In genomic region chr6:134495203-134495892, GRCh38 we compare ENCODE assay signal across 14 cellular contexts.
A peak's percentile ranks its signal among the peaks of the same experiment; 100 is the strongest.
DNase-seq lines count a peak whose midpoint lies in the region; ATAC-seq and TF ChIP-seq lines count a peak whose summit lies in the region.
"Had no signal": no experiment of that assay in that cellular context is flagged by ENCODE, and none has a peak within 500 bp of the region (broad histone marks: within the 10 kb centered on the region; RNA-seq: fewer than 3 reads in every experiment).

No MANE protein-coding gene starts in this region.

- no peaks in the 10 kb centered on the region for H3K79me2 ChIP-seq in osteoblast (ENCODE audit: insufficient read depth, low read length)

- TF ChIP-seq CTCF in RWPE2 (IDR thresholded peaks at IDR 0.05; ENCODE audit: poor library complexity, severe bottlenecking) = no peak
- no peak for TF ChIP-seq CTCF in esophagus squamous epithelium (IDR thresholded peaks at IDR 0.05)
- no peak for TF ChIP-seq CTCF in osteoblast (IDR thresholded peaks at IDR 0.05; ENCODE audit: extremely low read depth, low read depth, low read length)

- peaks cover 8% of the 10 kb centered on the region for H3K4me1 ChIP-seq in RWPE2 (ENCODE audit: insufficient read depth, poor library complexity, severe bottlenecking)
- H3K4me1 ChIP-seq in esophagus squamous epithelium = peaks cover 3 to 36% (median 14%) of the 10 kb centered on the region in 3 donors
- H3K4me1 ChIP-seq in skeletal muscle tissue (ENCODE audit: control insufficient read depth in 3 of 3, insufficient read depth in 3 of 3, low read length in 3 of 3) = peaks cover 4 to 9% (median 8%) of the 10 kb centered on the region in 3 donors
- no peaks in the 10 kb centered on the region for H3K4me1 ChIP-seq in osteoblast (ENCODE audit: insufficient read depth, low read length)

- ATAC-seq in RWPE2 (ENCODE audit: low read depth) (no peak), left lobe of liver (peak; percentile 58), HG02763 (IDR thresholded peaks at IDR 0.05; ENCODE audit: unreplicated experiment) (no peak), HG03108 (IDR thresholded peaks at IDR 0.05; ENCODE audit: unreplicated experiment) (no peak)

- 27 to 37% methylated on average over 1 of the region's 1 CpG for WGBS in esophagus squamous epithelium, 2 donors

- H3K4me2 ChIP-seq in osteoblast (ENCODE audit: insufficient read depth, low read length) = no peak overlapping the region

- TF ChIP-seq POLR2A in esophagus squamous epithelium (IDR thresholded peaks at IDR 0.05) = no peak

- H3K36me3 ChIP-seq in RWPE2 (ENCODE audit: low read depth) (no peaks in the 10 kb centered on the region), esophagus squamous epithelium (no peaks in the 10 kb centered on the region), skeletal muscle tissue (ENCODE audit: control insufficient read depth in 3 of 3, insufficient read depth in 3 of 3, low read length in 3 of 3) (no peaks in the 10 kb centered on the region), osteoblast (ENCODE audit: insufficient read depth, low read length) (no peaks in the 10 kb centered on the region)

- DNase-seq in RWPE2 (ENCODE audit: low spot score) = no peak
- no peak for DNase-seq in esophagus squamous epithelium (lab: John Stamatoyannopoulos, UW)
- no peak for DNase-seq in left lobe of liver (ENCODE audit: low spot score)
- DNase-seq in head of caudate nucleus = no peak
- no peak for DNase-seq in osteoblast (ENCODE audit: insufficient read length, low spot score, missing footprints)
- DNase-seq: AML-193, DND-41, HCEC 1CT, NCI-H1694 treated with DMSO at 0.1 percent for 48 hours, SIG-M5 had no signal

- no peaks in the 10 kb centered on the region for H3K27me3 ChIP-seq in RWPE2 (ENCODE audit: insufficient read depth, poor library complexity, severe bottlenecking)
- H3K27me3 ChIP-seq in esophagus squamous epithelium = no peaks in the 10 kb centered on the region
- H3K27me3 ChIP-seq in skeletal muscle tissue (ENCODE audit: control insufficient read depth in 3 of 3, insufficient read depth in 3 of 3, low read length in 3 of 3) = no peaks in the 10 kb centered on the region
- no peaks in the 10 kb centered on the region for H3K27me3 ChIP-seq in osteoblast (ENCODE audit: insufficient read depth, low read length)

- H4K20me1 ChIP-seq in osteoblast (ENCODE audit: insufficient read depth, low read length) = no peaks in the 10 kb centered on the region

- H3K27ac ChIP-seq in RWPE2 (ENCODE audit: poor library complexity, severe bottlenecking) (peak overlapping the region; percentile 12), esophagus squamous epithelium (peak overlapping the region; percentile 58 to 82 (median 68)), skeletal muscle tissue (ENCODE audit: low read depth, low read length) (peak overlapping the region; percentile 21), osteoblast (ENCODE audit: low read depth, low read length) (no peak overlapping the region)
- H3K27ac ChIP-seq: C4-2B had no signal

- intact Hi-C loops in esophagus squamous epithelium (cut with DNase I) = no loop called here
- intact Hi-C loops in head of caudate nucleus (cut with DNase I) = no loop called here

- H3K4me3 ChIP-seq in RWPE2 (ENCODE audit: severe bottlenecking) (no peak overlapping the region), esophagus squamous epithelium (no peak overlapping the region), skeletal muscle tissue (ENCODE audit: low read length in 3 of 3) (no peak overlapping the region), osteoblast (ENCODE audit: insufficient read depth, low read length) (no peak overlapping the region)

- H3K9me3 ChIP-seq in RWPE2 (ENCODE audit: severe bottlenecking) (no peaks in the 10 kb centered on the region), esophagus squamous epithelium (no peaks in the 10 kb centered on the region), skeletal muscle tissue (ENCODE audit: control insufficient read depth in 3 of 3, low read length in 3 of 3) (no peaks in the 10 kb centered on the region), osteoblast (ENCODE audit: low read depth, low read length) (no peaks in the 10 kb centered on the region)

- no peak overlapping the region for H2AFZ ChIP-seq in osteoblast (ENCODE audit: low read length)

- H3K9ac ChIP-seq in skeletal muscle tissue (ENCODE audit: low read depth in 1 of 3, low read length in 3 of 3) = peak overlapping the region in 1 of 3 donors; percentile 47
